19 cellular contexts compared by ENCODE assay signal in genomic region chr18:13661051-13661778, GRCh38.
A peak's percentile ranks its signal among the peaks of the same experiment; 100 is the strongest.
DNase-seq lines count a peak whose midpoint lies in the region; ATAC-seq and TF ChIP-seq lines count a peak whose summit lies in the region.
"Had no signal": no experiment of that assay in that cellular context is flagged by ENCODE, and none has a peak within 500 bp of the region (broad histone marks: within the 10 kb centered on the region; RNA-seq: fewer than 3 reads in every experiment).

No MANE protein-coding gene starts in this region.

- no peak overlapping the region for H3K4me3 Mint-ChIP-seq in GM23338
- H3K4me3 Mint-ChIP-seq in activated B cell treated with CpG ODN at 0.5 μM for 24 hours, result no peak overlapping the region

- intact Hi-C loops in activated B cell treated with CpG ODN at 0.5 μM for 24 hours (cut with micrococcal nuclease) (no loop called here), PC-9 (cut with micrococcal nuclease; ENCODE audit: unreplicated experiment) (no loop called here)

- H3K9me2 ChIP-seq in GM23338 (ENCODE audit: insufficient read depth) (no peaks in the 10 kb centered on the region), PC-9 (ENCODE audit: insufficient read depth) (no peaks in the 10 kb centered on the region)

- no peak for DNase-seq in GM23338 (ENCODE audit: low spot score)
- no peak for DNase-seq in activated B cell treated with CpG ODN at 0.5 μM for 24 hours
- peak; percentile 60 for DNase-seq in foreskin melanocyte
- DNase-seq in left kidney (ENCODE audit: low read depth, low spot score), result peak; percentile 30
- no peak for DNase-seq in NCI-H226
- no peak for DNase-seq in PC-9
- DNase-seq: BE2C, DMS53, GF-D8, MM.1S, NCI-H1092, NCI-H1436, NCI-H187 treated with DMSO at 0.1 percent for 48 hours, NCI-H2107, NCI-H2227 treated with DMSO at 0.1 percent for 48 hours, NCI-H510A treated with DMSO at 0.1 percent for 48 hours, NCI-H748 treated with DMSO at 0.1 percent for 48 hours, SJCRH30 had no signal

- BruUV-seq in PC-9 (replicated peaks; lab: Mats Ljungman, UMichigan), result no TSS peak

- no peaks in the 10 kb centered on the region for H3K36me3 ChIP-seq in GM23338 (ENCODE audit: insufficient read depth)
- H3K36me3 ChIP-seq in PC-9 (ENCODE audit: low read depth), result no peaks in the 10 kb centered on the region
- H3K36me3 ChIP-seq: BE2C had no signal

- H3K4me1 Mint-ChIP-seq in GM23338 (peaks cover 4% of the 10 kb centered on the region; the same call in 2 of the 3 replicates), activated B cell treated with CpG ODN at 0.5 μM for 24 hours (no peaks in the 10 kb centered on the region)

- H3F3A ChIP-seq in GM23338 (replicated peaks; ENCODE audit: low read depth), result no peaks in the 10 kb centered on the region
- no peaks in the 10 kb centered on the region for H3F3A ChIP-seq in PC-9 (ENCODE audit: insufficient read depth, low read depth)

- no peaks in the 10 kb centered on the region for H3K9me3 Mint-ChIP-seq in GM23338
- no peaks in the 10 kb centered on the region for H3K9me3 Mint-ChIP-seq in activated B cell treated with CpG ODN at 0.5 μM for 24 hours

- no peaks in the 10 kb centered on the region for H4K20me1 ChIP-seq in GM23338 (replicated peaks; ENCODE audit: insufficient read depth)
- H4K20me1 ChIP-seq in PC-9 (ENCODE audit: insufficient read depth), result no peaks in the 10 kb centered on the region

- POLR2A ChIA-PET in activated B cell treated with CpG ODN at 0.5 μM for 24 hours (lab: Charles Lee), result no interaction called here
- POLR2A ChIA-PET in PC-9 (lab: Charles Lee; ENCODE audit: unreplicated experiment), result no interaction called here

- no peaks in the 10 kb centered on the region for H3K9me3 ChIP-seq in PC-9 (ENCODE audit: insufficient read depth, low read depth)
- H3K9me3 ChIP-seq: BE2C, SJCRH30 had no signal

- peaks cover 1% of the 10 kb centered on the region for H3K27me3 Mint-ChIP-seq in GM23338 (ENCODE audit: insufficient read depth, low read depth, poor library complexity)
- no peaks in the 10 kb centered on the region for H3K27me3 Mint-ChIP-seq in activated B cell treated with CpG ODN at 0.5 μM for 24 hours

- ATAC-seq in GM23338 (no peak), activated B cell treated with CpG ODN at 0.5 μM for 24 hours (ENCODE audit: low read depth) (no peak), GM21526 (IDR thresholded peaks at IDR 0.05; ENCODE audit: low FRiP score, unreplicated experiment) (no peak)

- H3K27ac ChIP-seq in GM23338 (ENCODE audit: low read depth) (no peak overlapping the region), PC-9 (no peak overlapping the region)
- H3K27ac ChIP-seq: SJCRH30 had no signal

- no peaks in the 10 kb centered on the region; the same call in none of the 2 replicates for H3K4me1 ChIP-seq in GM23338 (ENCODE audit: insufficient read depth)
- H3K4me1 ChIP-seq in PC-9 (replicated peaks; ENCODE audit: insufficient read depth), result no peaks in the 10 kb centered on the region
- H3K4me1 ChIP-seq: BE2C, SJCRH30 had no signal

- no peaks in the 10 kb centered on the region; the same call in 2 of the 3 replicates for H3K36me3 Mint-ChIP-seq in GM23338 (ENCODE audit: low read depth)
- peaks cover 34% of the 10 kb centered on the region for H3K36me3 Mint-ChIP-seq in activated B cell treated with CpG ODN at 0.5 μM for 24 hours (ENCODE audit: low read depth)

- no peak overlapping the region for H3K4me2 ChIP-seq in GM23338
- no peak overlapping the region for H3K4me2 ChIP-seq in PC-9

- H2AFZ ChIP-seq in GM23338, result no peak overlapping the region
- no peak overlapping the region for H2AFZ ChIP-seq in PC-9

- peak overlapping the region; percentile 40; the same call in 1 of the 2 replicates for H3K27ac Mint-ChIP-seq in GM23338
- H3K27ac Mint-ChIP-seq in activated B cell treated with CpG ODN at 0.5 μM for 24 hours, result peak overlapping the region; percentile 19

- H3K4me3 ChIP-seq in GM23338 (no peak overlapping the region), PC-9 (no peak overlapping the region)
- H3K4me3 ChIP-seq: SJCRH30 had no signal

- TF ChIP-seq CTCF in GM23338 (conservative IDR thresholded peaks at IDR 0.05; ENCODE audit: low read depth in 2 of 2) (no peak), activated B cell treated with CpG ODN at 0.5 μM for 24 hours (IDR thresholded peaks at IDR 0.05) (no peak), PC-9 (conservative IDR thresholded peaks at IDR 0.05) (no peak)

- CTCF ChIA-PET in activated B cell treated with CpG ODN at 0.5 μM for 24 hours (lab: Charles Lee) (no interaction called here), PC-9 (lab: Charles Lee) (no interaction called here)

- no peaks in the 10 kb centered on the region for H3K27me3 ChIP-seq in GM23338 (ENCODE audit: insufficient read depth)
- no peaks in the 10 kb centered on the region for H3K27me3 ChIP-seq in PC-9 (ENCODE audit: insufficient read depth, low read depth)
- H3K27me3 ChIP-seq: BE2C, SJCRH30 had no signal

- no peaks in the 10 kb centered on the region for H3K79me2 ChIP-seq in GM23338 (replicated peaks; ENCODE audit: insufficient read depth)
- no peaks in the 10 kb centered on the region for H3K79me2 ChIP-seq in PC-9 (ENCODE audit: low read depth)

TF ChIP-seq in GM23338, 12 proteins besides CTCF, POLR2A, EP300 and RAD21 (continues in another document):
- TF ChIP-seq STAT1 (IDR thresholded peaks at IDR 0.05; ENCODE audit: unreplicated experiment), result no peak
- no peak for TF ChIP-seq EZH2phosphoT487 (IDR thresholded peaks at IDR 0.05; ENCODE audit: unreplicated experiment)
- TF ChIP-seq JUNB (IDR thresholded peaks at IDR 0.05; ENCODE audit: unreplicated experiment), result no peak
- no peak for TF ChIP-seq POLR2AphosphoS5 (IDR thresholded peaks at IDR 0.05; ENCODE audit: low read depth)
- no peak for TF ChIP-seq CREB1 (CRISPR knock-in tag; IDR thresholded peaks at IDR 0.05; ENCODE audit: low read depth)
- no peak for TF ChIP-seq ZNF331 (CRISPR knock-in tag; IDR thresholded peaks at IDR 0.05; ENCODE audit: low read depth)
- no peak for TF ChIP-seq ZNF462 (CRISPR knock-in tag; IDR thresholded peaks at IDR 0.05)
- no peak for TF ChIP-seq EZH2 (IDR thresholded peaks at IDR 0.05; ENCODE audit: low read depth, unreplicated experiment)

Comparison
In these comparisons a context has a peak if more than half of its experiments do, and no peak if none do; other contexts are left out.
1. DNase-seq: peak in foreskin melanocyte (single experiment) and left kidney (single experiment); none in GM23338 (single experiment), activated B cell treated with CpG ODN at 0.5 μM for 24 hours (single experiment), NCI-H226 (single experiment) and PC-9 (0 of 2).